Comparison of ENCODE assay signal across 8 cellular contexts in genomic region chr2:20326163-20326780, GRCh38. TPM values are rescaled to one million over a fixed set of nuclear protein-coding genes. Genes with fewer than 3 reads are reported as not detected.
DNase-seq lines count a peak whose midpoint lies in the region; ATAC-seq, FAIRE-seq and TF ChIP-seq lines count a peak whose summit lies in the region.

No MANE protein-coding gene starts in this region.

- peaks cover 96% of the 10 kb centered on the region for H3K36me3 Mint-ChIP-seq in brain

- FAIRE-seq in D721Med (lab: Jason Lieb, UNC) (peak; percentile 89), islet of Langerhans (lab: Jason Lieb, UNC) (peak; percentile 79)

- no peaks in the 10 kb centered on the region for H3K27me3 Mint-ChIP-seq in brain

- peaks cover 77% of the 10 kb centered on the region for H3K4me1 Mint-ChIP-seq in brain

- TF ChIP-seq CTCF in D721Med (IDR thresholded peaks at IDR 0.05; ENCODE audit: insufficient read depth, missing control alignments) (peak; percentile 85), brain (conservative IDR thresholded peaks at IDR 0.05) (peak; percentile 65 to 77)

- DNase-seq in D721Med (ENCODE audit: insufficient read length, low spot score) (no peak), Kasumi-1 (lab: John Stamatoyannopoulos, UW) (peak; percentile 76 to 80), SKM-1 (lab: John Stamatoyannopoulos, UW; ENCODE audit: unreplicated experiment) (peak; percentile 38), epidermal melanocyte (ENCODE audit: insufficient read length, low spot score) (no peak)
- DNase-seq in stimulated activated CD4-positive, alpha-beta T cell treated with anti-CD3 and anti-CD28 coated beads, Interleukin-4, amount 100 ng/mL, for 4 hours: peak; percentile 33 to 34

- H3K27ac Mint-ChIP-seq in brain: peak overlapping the region in 3 of 5 experiments; percentile 2 to 38 (median 10)

- H3K4me3 Mint-ChIP-seq in brain: no peak overlapping the region

- peaks cover 11 to 29% (median 24%) of the 10 kb centered on the region in 5 experiments for H3K9me3 Mint-ChIP-seq in brain

- peak; percentile 48 for ATAC-seq in GM19455 (IDR thresholded peaks at IDR 0.05; ENCODE audit: unreplicated experiment)

RNA-seq across cellular contexts. Expression of gene PUM2, which starts 24.4 kb away (rescaled TPM):
- polyA plus RNA-seq in brain (ENCODE audit: insufficient read depth, low read depth, low replicate concordance): 33.2 TPM

Comparison
In these comparisons a context has a peak if more than half of its experiments do, and no peak if none do; other contexts are left out.
1. DNase-seq: peak in Kasumi-1 (2 of 2), SKM-1 (single experiment) and stimulated activated CD4-positive, alpha-beta T cell treated with anti-CD3 and anti-CD28 coated beads, Interleukin-4, amount 100 ng/mL, for 4 hours (2 of 2); none in D721Med (single experiment) and epidermal melanocyte (single experiment).